ENCODE assay signal across 21 cellular contexts in genomic region chr7:33601081-33601480, GRCh38.
"Had no signal": no experiment of that assay in that cellular context is flagged by ENCODE, and none has a peak within 500 bp of the region (broad histone marks: within the 10 kb centered on the region; RNA-seq: fewer than 3 reads in every experiment).

No MANE protein-coding gene starts in this region.

- H3K36me3 Mint-ChIP-seq: natural killer cell treated with Interleukin-12 subunit alpha and Interleukin-12 subunit beta and Interleukin-15 and Interleukin-18, amount 100 ng/mL, for 72 hours had no signal

- H3K27me3 ChIP-seq: breast epithelium, left lung, testis, transverse colon had no signal

- ATAC-seq: activated CD4-positive, CD25-positive, alpha-beta regulatory T cell treated with anti-CD3 and anti-CD28 coated beads, Interleukin-2, amount 50 U/mL, for 24 hours; activated CD8-positive, alpha-beta T cell treated with anti-CD3 and anti-CD28 coated beads for 36 hours; left lung; lower lobe of right lung; mucosa of descending colon; natural killer cell treated with Interleukin-12 subunit alpha and Interleukin-12 subunit beta and Interleukin-15 and Interleukin-18, amount 100 ng/mL, for 72 hours; sciatic nerve; stimulated activated naive CD8-positive, alpha-beta T cell treated with anti-CD3 and anti-CD28 coated beads, Interleukin-15, Interleukin-2, amounts not matched to agents 100 U/mL and 50 U/mL, for 24 hours had no signal

- H3K27ac ChIP-seq: breast epithelium, left lung, lower lobe of right lung, skin epidermis, testis, transverse colon, VCaP had no signal

- H3K9me3 ChIP-seq: breast epithelium, left lung, lower lobe of right lung, mucosa of descending colon, testis, transverse colon had no signal

- H3K27me3 Mint-ChIP-seq: activated CD4-positive, alpha-beta T cell treated with anti-CD3 and anti-CD28 coated beads, Interleukin-2, amount 10 ng/mL, durations not matched to agents 24 days and 14 days; activated CD8-positive, alpha-beta T cell treated with anti-CD3 and anti-CD28 coated beads for 36 hours; activated naive CD4-positive, alpha-beta T cell treated with anti-CD3 and anti-CD28 coated beads, Interleukin-2, amount 50 U/mL, for 24 hours; natural killer cell treated with Interleukin-12 subunit alpha and Interleukin-12 subunit beta and Interleukin-15 and Interleukin-18, amount 100 ng/mL, for 72 hours; progenitor cell of endocrine pancreas had no signal

- H3K27ac Mint-ChIP-seq: activated CD4-positive, alpha-beta T cell treated with anti-CD3 and anti-CD28 coated beads, Interleukin-2, amount 10 ng/mL, durations not matched to agents 24 days and 14 days; activated CD8-positive, alpha-beta T cell treated with anti-CD3 and anti-CD28 coated beads for 36 hours; activated naive CD4-positive, alpha-beta T cell treated with anti-CD3 and anti-CD28 coated beads, Interleukin-2, amount 50 U/mL, for 24 hours; activated T-helper 2 cell treated with anti-CD3 and anti-CD28 coated beads, Interferon-gamma antibody, Interleukin-2, Interleukin-4, amounts not matched to agents 10 μg/mL and 5 μg/mL and 100 μg/mL, durations not matched to agents 14 hours and 24 hours and 36 hours; progenitor cell of endocrine pancreas had no signal

- H3K4me1 Mint-ChIP-seq: activated CD4-positive, alpha-beta T cell treated with anti-CD3 and anti-CD28 coated beads, Interleukin-2, amount 10 ng/mL, durations not matched to agents 24 days and 14 days; activated naive CD4-positive, alpha-beta T cell treated with anti-CD3 and anti-CD28 coated beads, Interleukin-2, amount 50 U/mL, for 24 hours had no signal

- DNase-seq: activated CD4-positive, alpha-beta T cell treated with anti-CD3 and anti-CD28 coated beads, Interleukin-2, amount 10 ng/mL, durations not matched to agents 24 days and 14 days; activated CD8-positive, alpha-beta T cell treated with anti-CD3 and anti-CD28 coated beads for 36 hours; activated T-cell treated with anti-CD3 and anti-CD28 coated beads, Interleukin-2, amount 50 U/mL, for 48 hours; central memory CD4-positive, alpha-beta T cell; left lung; lower lobe of right lung; mucosa of descending colon; stimulated activated CD4-positive, alpha-beta T cell treated with anti-CD3 and anti-CD28 coated beads, Interleukin-12 subunit alpha, Interleukin-12 subunit beta, amount 100 ng/mL, for 4 hours; stimulated activated CD4-positive, alpha-beta T cell treated with anti-CD3 and anti-CD28 coated beads, Interleukin-4, amount 100 ng/mL, for 1 hour; stimulated activated naive CD8-positive, alpha-beta T cell treated with anti-CD3 and anti-CD28 coated beads, Interleukin-15, Interleukin-2, amounts not matched to agents 100 U/mL and 50 U/mL, for 24 hours; testis; transverse colon had no signal

- H3K4me3 Mint-ChIP-seq: activated CD4-positive, alpha-beta T cell treated with anti-CD3 and anti-CD28 coated beads, Interleukin-2, amount 10 ng/mL, durations not matched to agents 24 days and 14 days; activated CD8-positive, alpha-beta T cell treated with anti-CD3 and anti-CD28 coated beads for 36 hours; activated naive CD4-positive, alpha-beta T cell treated with anti-CD3 and anti-CD28 coated beads, Interleukin-2, amount 50 U/mL, for 24 hours; natural killer cell treated with Interleukin-12 subunit alpha and Interleukin-12 subunit beta and Interleukin-15 and Interleukin-18, amount 100 ng/mL, for 72 hours had no signal

- H3K9me3 Mint-ChIP-seq: activated CD4-positive, alpha-beta T cell treated with anti-CD3 and anti-CD28 coated beads, Interleukin-2, amount 10 ng/mL, durations not matched to agents 24 days and 14 days; activated CD8-positive, alpha-beta T cell treated with anti-CD3 and anti-CD28 coated beads for 36 hours; activated naive CD4-positive, alpha-beta T cell treated with anti-CD3 and anti-CD28 coated beads, Interleukin-2, amount 50 U/mL, for 24 hours; natural killer cell treated with Interleukin-12 subunit alpha and Interleukin-12 subunit beta and Interleukin-15 and Interleukin-18, amount 100 ng/mL, for 72 hours had no signal
